ENCODE assay signal across 2 cellular contexts in genomic region chr4:443520-444038, GRCh38.
A peak's percentile ranks its signal among the peaks of the same experiment; 100 is the strongest.
TF ChIP-seq lines count a peak whose summit lies in the region.

No MANE protein-coding gene starts in this region.

TF ChIP-seq in HEK293, 187 proteins besides CTCF, POLR2A, EP300 and RAD21:
- peak; percentile 95 for TF ChIP-seq SETDB1 (IDR thresholded peaks at IDR 0.05; ENCODE audit: insufficient read length, low read length)
- 0 out of 2 replicates have a peak, but pooled peaks have one; percentile 0 for TF ChIP-seq ZNF184 (tag by site-specific recombination; IDR thresholded peaks at IDR 0.05)
- peak; percentile 61; the same call in 1 of the 2 replicates for TF ChIP-seq ZNF274 (IDR thresholded peaks at IDR 0.05; ENCODE audit: low read length)
- peak; percentile 1; the same call in 1 of the 2 replicates for TF ChIP-seq ZNF274 (tag by site-specific recombination; IDR thresholded peaks at IDR 0.05; ENCODE audit: borderline replicate concordance)

TF ChIP-seq in GM12878, 131 proteins besides CTCF, POLR2A, EP300 and RAD21:
- TF ChIP-seq ZNF274 (IDR thresholded peaks at IDR 0.05; ENCODE audit: insufficient read depth, insufficient read length) (peak; percentile 76), KLF5 (IDR thresholded peaks at IDR 0.05; ENCODE audit: partially characterized antibody) (peak; percentile 6)
